9 cellular contexts compared by ENCODE assay signal in the genomic region with DNA sequence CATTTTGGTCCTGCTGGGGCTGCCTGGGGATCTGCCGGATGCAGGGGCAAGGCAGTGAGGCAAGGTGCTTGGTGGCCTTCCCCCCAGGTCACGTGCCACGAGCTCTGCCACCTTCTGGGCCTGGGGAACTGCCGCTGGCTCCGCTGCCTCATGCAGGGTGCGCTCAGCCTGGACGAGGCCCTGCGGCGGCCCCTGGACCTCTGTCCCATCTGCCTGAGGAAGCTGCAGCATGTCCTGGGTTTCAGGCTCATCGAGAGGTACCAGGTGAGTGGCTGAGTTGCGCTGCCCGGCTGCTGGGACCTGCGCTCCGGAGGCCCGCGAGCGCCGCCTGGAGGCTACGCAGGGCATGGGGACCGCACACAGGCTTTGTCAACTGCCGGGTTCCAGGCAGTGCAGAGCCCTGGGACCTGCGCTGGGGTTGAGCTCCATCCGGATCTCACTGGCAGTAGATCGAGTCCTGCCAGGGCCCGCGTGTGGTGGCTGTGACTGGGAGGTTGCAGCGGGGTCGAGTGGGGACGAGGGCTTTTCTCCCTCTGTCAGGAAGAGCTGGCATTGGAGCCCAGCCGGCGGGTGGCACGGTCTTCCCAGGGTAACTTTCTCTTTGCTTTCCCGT. TPM values are rescaled to one million over a fixed set of nuclear protein-coding genes. Genes with fewer than 3 reads are reported as not detected.
A peak's percentile ranks its signal among the peaks of the same experiment; 100 is the strongest.
DNase-seq lines count a peak whose midpoint lies in the region; ATAC-seq and TF ChIP-seq lines count a peak whose summit lies in the region.
"Had no signal": no experiment of that assay in that cellular context is flagged by ENCODE, and none has a peak within 500 bp of the region (broad histone marks: within the 10 kb centered on the region; RNA-seq: fewer than 3 reads in every experiment).

No MANE protein-coding gene starts in this region.

- H3K4me3 ChIP-seq in coronary artery, result peak overlapping the region; percentile 24

- H3K27me3 Mint-ChIP-seq in activated CD4-positive, alpha-beta T cell treated with anti-CD3 and anti-CD28 coated beads, Interleukin-2, amount 10 ng/mL, durations not matched to agents 24 days and 14 days, result peaks cover 13% of the 10 kb centered on the region
- no peaks in the 10 kb centered on the region for H3K27me3 Mint-ChIP-seq in memory B cell

- peaks cover 27% of the 10 kb centered on the region for H3K4me1 Mint-ChIP-seq in activated CD4-positive, alpha-beta T cell treated with anti-CD3 and anti-CD28 coated beads, Interleukin-2, amount 10 ng/mL, durations not matched to agents 24 days and 14 days
- H3K4me1 Mint-ChIP-seq in memory B cell, result peaks cover 23% of the 10 kb centered on the region

- ATAC-seq in memory B cell (ENCODE audit: low read depth), result peak; percentile 73

- in situ Hi-C loops in GM13976 (cut with MboI; ENCODE audit: low sequenced_read_pairs, unreplicated experiment), result loop anchor here (5.0 kb wide), 1 partner anchor 37 kb away; no protein-coding TSS in a partner anchor

- intact Hi-C loops in activated CD4-positive, alpha-beta T cell treated with anti-CD3 and anti-CD28 coated beads, Interleukin-2, amount 10 ng/mL, durations not matched to agents 24 days and 14 days (cut with micrococcal nuclease), result loop anchor here (1.0 to 5.0 kb wide), 2 partner anchors 38 to 187 kb away; no protein-coding TSS in a partner anchor

- CTCF ChIA-PET in HEK293T (lab: Yijun Ruan, JAX), result interaction anchor here (0.6 to 1.6 kb wide), 22 partner anchors 8 to 273 kb away, joined by 3 to 7 read pairs (median 4); no protein-coding TSS in a partner anchor

- TF ChIP-seq CTCF in GM13976 (IDR thresholded peaks at IDR 0.05; ENCODE audit: borderline replicate concordance, control extremely low read depth, extremely low read depth, insufficient read depth, missing control alignments) (peak; percentile 99), coronary artery (IDR thresholded peaks at IDR 0.05) (peak; percentile 42)

- no peaks in the 10 kb centered on the region for H3K9me3 Mint-ChIP-seq in activated CD4-positive, alpha-beta T cell treated with anti-CD3 and anti-CD28 coated beads, Interleukin-2, amount 10 ng/mL, durations not matched to agents 24 days and 14 days
- H3K9me3 Mint-ChIP-seq in memory B cell, result no peaks in the 10 kb centered on the region

- peak overlapping the region; percentile 69 for H3K4me3 Mint-ChIP-seq in activated CD4-positive, alpha-beta T cell treated with anti-CD3 and anti-CD28 coated beads, Interleukin-2, amount 10 ng/mL, durations not matched to agents 24 days and 14 days
- peak overlapping the region; percentile 90 for H3K4me3 Mint-ChIP-seq in memory B cell

- POLR2A ChIA-PET in HEK293T (lab: Yijun Ruan, JAX), result interaction anchor here (0.5 to 1.3 kb wide), 3 partner anchors 8 to 1932 kb away, joined by 3 to 4 read pairs (median 4); no protein-coding TSS in a partner anchor

- DNase-seq in GM13976 (ENCODE audit: low spot score), result peak; percentile 91
- peak; percentile 87 for DNase-seq in HEK293T (ENCODE audit: extremely low spot score)
- DNase-seq in NCI-H1092 (lab: John Stamatoyannopoulos, UW), result peak; percentile 67
- peak; percentile 94 for DNase-seq in activated CD4-positive, alpha-beta T cell treated with anti-CD3 and anti-CD28 coated beads, Interleukin-2, amount 10 ng/mL, durations not matched to agents 24 days and 14 days
- DNase-seq in coronary artery (ENCODE audit: low spot score), result no peak
- DNase-seq in memory B cell (ENCODE audit: low spot score in 2 of 2), result peak; percentile 86 to 89
- peak; percentile 53 for DNase-seq in stimulated activated CD8-positive, alpha-beta memory T cell treated with anti-CD3 and anti-CD28 coated beads, Interleukin-15, amount 100 ng/mL, for 1 hour (ENCODE audit: low read depth)
- no peak for DNase-seq in dedifferentiated amniotic fluid mesenchymal stem cell (ENCODE audit: extremely low spot score)

- H3K27ac ChIP-seq in coronary artery, result no peak overlapping the region

- H3K36me3 Mint-ChIP-seq in activated CD4-positive, alpha-beta T cell treated with anti-CD3 and anti-CD28 coated beads, Interleukin-2, amount 10 ng/mL, durations not matched to agents 24 days and 14 days (ENCODE audit: low read depth), result no peaks in the 10 kb centered on the region
- H3K36me3 Mint-ChIP-seq in memory B cell, result peaks cover 11% of the 10 kb centered on the region

- peak overlapping the region; percentile 73 for H3K27ac Mint-ChIP-seq in activated CD4-positive, alpha-beta T cell treated with anti-CD3 and anti-CD28 coated beads, Interleukin-2, amount 10 ng/mL, durations not matched to agents 24 days and 14 days
- H3K27ac Mint-ChIP-seq in memory B cell, result peak overlapping the region; percentile 98

TF ChIP-seq in HEK293T, 16 proteins besides CTCF, POLR2A, EP300 and RAD21:
- no peak for TF ChIP-seq FOXK2 (IDR thresholded peaks at IDR 0.05)

RNA-seq across cellular contexts. Expression of gene AMZ1, which starts 21.7 kb away (rescaled TPM):
- not detected in 2 replicates for total RNA-seq in activated CD4-positive, alpha-beta T cell treated with anti-CD3 and anti-CD28 coated beads, Interleukin-2, amount 10 ng/mL, durations not matched to agents 24 days and 14 days
- total RNA-seq: pulmonary artery endothelial cell had no signal

Comparison
In these comparisons a context has a peak if more than half of its experiments do, and no peak if none do; other contexts are left out.
1. DNase-seq: peak in GM13976 (single experiment), HEK293T (single experiment), NCI-H1092 (single experiment), activated CD4-positive, alpha-beta T cell treated with anti-CD3 and anti-CD28 coated beads, Interleukin-2, amount 10 ng/mL, durations not matched to agents 24 days and 14 days (single experiment), memory B cell (2 of 2) and stimulated activated CD8-positive, alpha-beta memory T cell treated with anti-CD3 and anti-CD28 coated beads, Interleukin-15, amount 100 ng/mL, for 1 hour (single experiment); none in coronary artery (single experiment) and dedifferentiated amniotic fluid mesenchymal stem cell (single experiment).